34 cellular contexts compared by ENCODE assay signal in the genomic region with DNA sequence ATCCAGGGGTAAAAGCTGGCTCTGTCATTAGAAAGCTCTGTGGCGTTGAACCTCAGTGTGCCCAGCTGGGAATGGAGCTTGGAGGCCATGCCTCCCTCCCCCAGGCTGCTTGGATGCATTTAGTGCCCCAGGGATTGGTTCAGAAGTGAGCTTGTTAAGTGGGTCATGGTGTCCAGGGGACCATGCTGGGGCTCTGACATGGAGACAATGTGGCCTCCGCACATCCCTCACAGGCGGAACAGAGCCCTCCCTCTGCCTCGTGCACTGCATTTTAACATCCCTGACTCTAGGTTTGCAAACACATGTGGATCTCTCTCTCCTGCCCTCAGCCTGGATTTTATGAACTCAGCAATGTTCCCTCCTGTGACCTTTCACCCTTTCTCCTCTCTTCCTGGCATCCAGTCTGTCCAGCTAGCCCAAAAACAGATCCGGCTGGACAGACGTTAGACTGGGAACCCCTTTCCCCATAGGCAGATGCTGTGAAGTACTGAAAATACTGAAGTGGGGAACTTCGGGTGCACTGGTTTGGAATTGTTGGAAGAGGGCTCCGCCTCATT.
"Had no signal": no experiment of that assay in that cellular context is flagged by ENCODE, and none has a peak within 500 bp of the region (broad histone marks: within the 10 kb centered on the region; RNA-seq: fewer than 3 reads in every experiment).

No MANE protein-coding gene starts in this region.

- H3K4me1 Mint-ChIP-seq: activated B cell treated with CpG ODN at 0.5 μM for 24 hours; activated CD8-positive, alpha-beta memory T cell treated with anti-CD3 and anti-CD28 coated beads, Interleukin-2, amount 10 ng/mL, durations not matched to agents 7 days and 5 days; activated naive CD4-positive, alpha-beta T cell treated with anti-CD3 and anti-CD28 coated beads, Interleukin-2, amount 10 ng/mL, durations not matched to agents 7 days and 5 days; activated naive CD8-positive, alpha-beta T cell treated with anti-CD3 and anti-CD28 coated beads, Interleukin-2, amount 50 U/mL, for 24 hours had no signal

- H3K36me3 Mint-ChIP-seq: activated CD4-positive, alpha-beta memory T cell treated with anti-CD3 and anti-CD28 coated beads for 36 hours; activated CD8-positive, alpha-beta memory T cell treated with anti-CD3 and anti-CD28 coated beads, Interleukin-2, amount 10 ng/mL, durations not matched to agents 7 days and 5 days; activated naive CD4-positive, alpha-beta T cell treated with anti-CD3 and anti-CD28 coated beads, Interleukin-2, amount 10 ng/mL, durations not matched to agents 7 days and 5 days; activated naive CD8-positive, alpha-beta T cell had no signal

- H3K27me3 Mint-ChIP-seq: activated B cell treated with CpG ODN at 0.5 μM for 24 hours; activated CD8-positive, alpha-beta memory T cell treated with anti-CD3 and anti-CD28 coated beads, Interleukin-2, amount 10 ng/mL, durations not matched to agents 7 days and 5 days; activated naive CD4-positive, alpha-beta T cell treated with anti-CD3 and anti-CD28 coated beads, Interleukin-2, amount 10 ng/mL, durations not matched to agents 7 days and 5 days; activated naive CD8-positive, alpha-beta T cell had no signal

- H3K27ac ChIP-seq: brain microvascular endothelial cell, VCaP had no signal

- H3K27ac Mint-ChIP-seq: activated B cell treated with CpG ODN at 0.5 μM for 24 hours; activated CD4-positive, alpha-beta memory T cell treated with anti-CD3 and anti-CD28 coated beads for 36 hours; activated CD8-positive, alpha-beta memory T cell treated with anti-CD3 and anti-CD28 coated beads, Interleukin-2, amount 10 ng/mL, durations not matched to agents 7 days and 5 days; activated naive CD4-positive, alpha-beta T cell treated with anti-CD3 and anti-CD28 coated beads, Interleukin-2, amount 10 ng/mL, durations not matched to agents 7 days and 5 days; activated naive CD8-positive, alpha-beta T cell; activated naive CD8-positive, alpha-beta T cell treated with anti-CD3 and anti-CD28 coated beads, Interleukin-2, amount 50 U/mL, for 24 hours had no signal

- H3K9me3 ChIP-seq: MG63 had no signal

- H3K4me3 ChIP-seq: MG63 had no signal

- ATAC-seq: activated CD8-positive, alpha-beta memory T cell treated with anti-CD3 and anti-CD28 coated beads, Interleukin-2, amount 10 ng/mL, durations not matched to agents 7 days and 5 days; activated naive CD8-positive, alpha-beta T cell treated with anti-CD3 and anti-CD28 coated beads, Interleukin-2, amount 50 U/mL, for 24 hours; Panc1; SK-N-SH treated with all-trans-retinoic acid at 6 μM for 48 hours had no signal

- H3K27me3 ChIP-seq: brain microvascular endothelial cell, MG63 had no signal

- H3K4me3 Mint-ChIP-seq: activated B cell treated with CpG ODN at 0.5 μM for 24 hours; activated CD4-positive, alpha-beta memory T cell treated with anti-CD3 and anti-CD28 coated beads for 36 hours; activated CD8-positive, alpha-beta memory T cell treated with anti-CD3 and anti-CD28 coated beads, Interleukin-2, amount 10 ng/mL, durations not matched to agents 7 days and 5 days; activated naive CD4-positive, alpha-beta T cell treated with anti-CD3 and anti-CD28 coated beads, Interleukin-2, amount 10 ng/mL, durations not matched to agents 7 days and 5 days; activated naive CD8-positive, alpha-beta T cell; activated naive CD8-positive, alpha-beta T cell treated with anti-CD3 and anti-CD28 coated beads, Interleukin-2, amount 50 U/mL, for 24 hours had no signal

- DNase-seq: activated B cell treated with CpG ODN at 0.5 μM for 24 hours; activated CD4-positive, alpha-beta memory T cell treated with anti-CD3 and anti-CD28 coated beads for 36 hours; activated CD4-positive, alpha-beta T cell treated with anti-CD3 and anti-CD28 coated beads for 4 hours; activated CD4-positive, alpha-beta T cell treated with anti-CD3 and anti-CD28 coated beads, Interleukin-2, amount 50 U/mL, for 1 hour; activated CD4-positive, CD25-positive, alpha-beta regulatory T cell treated with anti-CD3 and anti-CD28 coated beads, Interleukin-2, amount 50 U/mL, for 72 hours; activated CD8-positive, alpha-beta memory T cell treated with anti-CD3 and anti-CD28 coated beads, Interleukin-2, amount 10 ng/mL, durations not matched to agents 7 days and 5 days; activated CD8-positive, alpha-beta memory T cell treated with anti-CD3 and anti-CD28 coated beads, Interleukin-2, amount 50 U/mL, for 48 hours; activated effector memory CD4-positive, alpha-beta T cell treated with Interleukin-2 at 50 U/mL for 16 hours; activated naive CD4-positive, alpha-beta T cell treated with anti-CD3 and anti-CD28 coated beads, Interleukin-2, amount 10 ng/mL, durations not matched to agents 7 days and 5 days; activated naive CD8-positive, alpha-beta T cell treated with anti-CD3 and anti-CD28 coated beads, Interleukin-2, amount 50 U/mL, for 24 hours; activated T-cell treated with anti-CD3 and anti-CD28 coated beads, Interleukin-2, amount 50 U/mL, for 48 hours; brain microvascular endothelial cell; central memory CD4-positive, alpha-beta T cell; Kasumi-1; KG1; MG63; NCI-H1048; NCI-H1105 treated with DMSO at 0.1 percent for 48 hours; NCI-H1436; NCI-H1694; NCI-H1930; NCI-H2081 treated with DMSO at 0.1 percent for 48 hours; NCI-H226; NCI-H446 treated with DMSO at 0.1 percent for 48 hours; NCI-H524; NCI-H82; SIG-M5; T-helper 1 cell; T-helper 2 cell; T-helper 9 cell had no signal

- H3K9me3 Mint-ChIP-seq: activated B cell treated with CpG ODN at 0.5 μM for 24 hours; activated CD4-positive, alpha-beta memory T cell treated with anti-CD3 and anti-CD28 coated beads for 36 hours; activated naive CD4-positive, alpha-beta T cell treated with anti-CD3 and anti-CD28 coated beads, Interleukin-2, amount 10 ng/mL, durations not matched to agents 7 days and 5 days; activated naive CD8-positive, alpha-beta T cell treated with anti-CD3 and anti-CD28 coated beads, Interleukin-2, amount 50 U/mL, for 24 hours had no signal

- H3K36me3 ChIP-seq: brain microvascular endothelial cell, MG63 had no signal
